18 cellular contexts compared by ENCODE assay signal in genomic region chr3:189953551-189953950, GRCh38.
"Had no signal": no experiment of that assay in that cellular context is flagged by ENCODE, and none has a peak within 500 bp of the region (broad histone marks: within the 10 kb centered on the region; RNA-seq: fewer than 3 reads in every experiment).

No MANE protein-coding gene starts in this region.

- H3K9me3 Mint-ChIP-seq: activated CD4-positive, alpha-beta T cell treated with anti-CD3 and anti-CD28 coated beads, Interleukin-2, amount 10 ng/mL, durations not matched to agents 24 days and 14 days; activated naive CD4-positive, alpha-beta T cell treated with anti-CD3 and anti-CD28 coated beads for 36 hours; activated T-cell treated with anti-CD3 and anti-CD28 coated beads, Interleukin-2, amount 50 U/mL, for 4 hours; natural killer cell; stimulated activated memory B cell treated with anti-CD40 and anti-IgM and Interleukin-4, amounts not matched to agents 10 μg/mL and 1 μg/mL and 100 μg/mL, for 72 hours had no signal

- ATAC-seq: activated CD8-positive, alpha-beta T cell treated with anti-CD3 and anti-CD28 coated beads, Interleukin-2, amount 10 ng/mL, durations not matched to agents 7 days and 5 days; activated T-cell treated with anti-CD3 and anti-CD28 coated beads, Interleukin-2, amount 50 U/mL, for 4 hours; lower lobe of right lung; natural killer cell; pancreas; stimulated activated memory B cell treated with anti-CD40 and anti-IgM and Interleukin-4, amounts not matched to agents 10 μg/mL and 1 μg/mL and 100 μg/mL, for 72 hours; upper lobe of right lung had no signal

- H3K4me3 ChIP-seq: lower lobe of right lung, pancreas, sigmoid colon, spleen, upper lobe of right lung had no signal

- FAIRE-seq: pancreas had no signal

- DNase-seq: activated CD4-positive, alpha-beta T cell treated with anti-CD3 and anti-CD28 coated beads, Interleukin-2, amount 10 ng/mL, durations not matched to agents 24 days and 14 days; activated CD8-positive, alpha-beta memory T cell treated with anti-CD3 and anti-CD28 coated beads, Interleukin-2, amount 50 U/mL, for 4 hours; activated CD8-positive, alpha-beta T cell treated with anti-CD3 and anti-CD28 coated beads, Interleukin-2, amount 10 ng/mL, durations not matched to agents 7 days and 5 days; activated naive CD4-positive, alpha-beta T cell treated with anti-CD3 and anti-CD28 coated beads for 36 hours; activated T-cell treated with anti-CD3 and anti-CD28 coated beads, Interleukin-2, amount 50 U/mL, for 4 hours; aorta; foreskin fibroblast; hippocampal formation; islet precursor cell; lower lobe of right lung; natural killer cell; pancreas; sigmoid colon; spleen; stimulated activated CD4-positive, alpha-beta T cell treated with anti-CD3 and anti-CD28 coated beads, Interleukin-4, amount 100 ng/mL, for 4 hours; T1000; upper lobe of right lung had no signal

- H3K9me3 ChIP-seq: lower lobe of right lung, pancreas, sigmoid colon, spleen, upper lobe of right lung had no signal

- H3K4me3 Mint-ChIP-seq: activated CD4-positive, alpha-beta T cell treated with anti-CD3 and anti-CD28 coated beads, Interleukin-2, amount 10 ng/mL, durations not matched to agents 24 days and 14 days; activated CD8-positive, alpha-beta T cell treated with anti-CD3 and anti-CD28 coated beads, Interleukin-2, amount 10 ng/mL, durations not matched to agents 7 days and 5 days; activated naive CD4-positive, alpha-beta T cell treated with anti-CD3 and anti-CD28 coated beads for 36 hours; activated T-cell treated with anti-CD3 and anti-CD28 coated beads, Interleukin-2, amount 50 U/mL, for 4 hours; natural killer cell; stimulated activated memory B cell treated with anti-CD40 and anti-IgM and Interleukin-4, amounts not matched to agents 10 μg/mL and 1 μg/mL and 100 μg/mL, for 72 hours had no signal

- H3K27ac Mint-ChIP-seq: activated CD4-positive, alpha-beta T cell treated with anti-CD3 and anti-CD28 coated beads, Interleukin-2, amount 10 ng/mL, durations not matched to agents 24 days and 14 days; activated CD8-positive, alpha-beta T cell treated with anti-CD3 and anti-CD28 coated beads, Interleukin-2, amount 10 ng/mL, durations not matched to agents 7 days and 5 days; activated naive CD4-positive, alpha-beta T cell treated with anti-CD3 and anti-CD28 coated beads for 36 hours; natural killer cell; stimulated activated memory B cell treated with anti-CD40 and anti-IgM and Interleukin-4, amounts not matched to agents 10 μg/mL and 1 μg/mL and 100 μg/mL, for 72 hours had no signal

- H3K27me3 ChIP-seq: pancreas, sigmoid colon, spleen, upper lobe of right lung had no signal

- H3K36me3 ChIP-seq: lower lobe of right lung, pancreas, upper lobe of right lung had no signal

- H3K36me3 Mint-ChIP-seq: natural killer cell; stimulated activated memory B cell treated with anti-CD40 and anti-IgM and Interleukin-4, amounts not matched to agents 10 μg/mL and 1 μg/mL and 100 μg/mL, for 72 hours had no signal

- H3K4me1 ChIP-seq: lower lobe of right lung, pancreas, sigmoid colon, upper lobe of right lung had no signal

- H3K27ac ChIP-seq: lower lobe of right lung, pancreas, sigmoid colon, spleen, upper lobe of right lung had no signal

- H3K4me1 Mint-ChIP-seq: activated CD4-positive, alpha-beta T cell treated with anti-CD3 and anti-CD28 coated beads, Interleukin-2, amount 10 ng/mL, durations not matched to agents 24 days and 14 days; natural killer cell; stimulated activated memory B cell treated with anti-CD40 and anti-IgM and Interleukin-4, amounts not matched to agents 10 μg/mL and 1 μg/mL and 100 μg/mL, for 72 hours had no signal
